Comparison of ENCODE assay signal across 8 cellular contexts in genomic region chr6:136607932-136608772, GRCh38. TPM values are rescaled to one million over a fixed set of nuclear protein-coding genes. Genes with fewer than 3 reads are reported as not detected.
DNase-seq lines count a peak whose midpoint lies in the region; ATAC-seq and TF ChIP-seq lines count a peak whose summit lies in the region.

No MANE protein-coding gene starts in this region.

- H3K36me3 ChIP-seq in RWPE2 (ENCODE audit: low read depth) (no peaks in the 10 kb centered on the region), psoas muscle (ENCODE audit: insufficient read depth in 1 of 2, low read depth in 1 of 2) (peaks cover 0 to 11% of the 10 kb centered on the region in 2 donors)

- no peaks in the 10 kb centered on the region for H3K9me3 ChIP-seq in RWPE2 (ENCODE audit: severe bottlenecking)
- H3K9me3 ChIP-seq in psoas muscle = no peaks in the 10 kb centered on the region

- intact Hi-C loops in psoas muscle (cut with DNase I) = no loop called here

- TF ChIP-seq CTCF in GM20000 (IDR thresholded peaks at IDR 0.05; ENCODE audit: extremely low read depth, missing control alignments) (peak; percentile 79), RWPE2 (IDR thresholded peaks at IDR 0.05; ENCODE audit: poor library complexity, severe bottlenecking) (peak; percentile 54), psoas muscle (IDR thresholded peaks at IDR 0.05) (peak; percentile 67)

- ATAC-seq in RWPE2 (ENCODE audit: low read depth) = no peak
- peak; percentile 75 to 93 (median 85) for ATAC-seq in psoas muscle

- 45 to 58% (median 49%) methylated on average over 12 of the region's 12 CpGs for WGBS in psoas muscle, 3 donors

- peaks cover 38% of the 10 kb centered on the region for H3K4me1 ChIP-seq in RWPE2 (ENCODE audit: insufficient read depth, poor library complexity, severe bottlenecking)
- no peaks in the 10 kb centered on the region for H3K4me1 ChIP-seq in psoas muscle

- H3K27ac ChIP-seq in RWPE2 (ENCODE audit: poor library complexity, severe bottlenecking) = peak overlapping the region; percentile 75
- H3K27ac ChIP-seq in psoas muscle = no peak overlapping the region

- H3K4me3 ChIP-seq in RWPE2 (ENCODE audit: severe bottlenecking) = no peak overlapping the region
- no peak overlapping the region for H3K4me3 ChIP-seq in psoas muscle

- DNase-seq in DMS 273 treated with DMSO at 0.1 percent for 48 hours (lab: John Stamatoyannopoulos, UW) (peak; percentile 13), GM20000 (ENCODE audit: low spot score) (peak; percentile 63), HPDE6-E6E7 (ENCODE audit: extremely low spot score) (peak; percentile 36), RWPE2 (ENCODE audit: low spot score) (no peak), glomerular visceral epithelial cell (ENCODE audit: extremely low spot score) (peak; percentile 63), psoas muscle (peak; percentile 57 to 67), cortex of kidney (lab: John Stamatoyannopoulos, UW) (no peak)
- peak; percentile 65 for DNase-seq in activated T-helper 9 cell treated with anti-CD3 and anti-CD28 coated beads, Interleukin-2, amount 50 U/mL, for 16 hours (ENCODE audit: low read depth)

- H3K27me3 ChIP-seq in RWPE2 (ENCODE audit: insufficient read depth, poor library complexity, severe bottlenecking) (no peaks in the 10 kb centered on the region), psoas muscle (ENCODE audit: insufficient read depth in 3 of 3, low read length in 2 of 3) (no peaks in the 10 kb centered on the region)

RNA-seq across cellular contexts. Expression of gene MAP7, which starts 57.9 kb away (rescaled TPM):
- under 1 TPM; 0.32 to 0.94 (median 0.62) TPM for total RNA-seq in psoas muscle
- under 1 TPM; 0.10 to 0.20 (median 0.10) TPM for polyA plus RNA-seq in psoas muscle

Comparison
In these comparisons a context has a peak if more than half of its experiments do, and no peak if none do; other contexts are left out.
1. DNase-seq: peak in DMS 273 treated with DMSO at 0.1 percent for 48 hours (single experiment), GM20000 (single experiment), HPDE6-E6E7 (single experiment), activated T-helper 9 cell treated with anti-CD3 and anti-CD28 coated beads, Interleukin-2, amount 50 U/mL, for 16 hours (single experiment), glomerular visceral epithelial cell (single experiment) and psoas muscle (2 of 2); none in RWPE2 (single experiment) and cortex of kidney (single experiment).
2. Peak in every context shown above with its lines, with median percentiles within 50 percentile points of each other: CTCF ChIP-seq.